ENCODE assay signal across 23 cellular contexts in genomic region chr2:41972179-41972578, GRCh38.
"Had no signal": no experiment of that assay in that cellular context is flagged by ENCODE, and none has a peak within 500 bp of the region (broad histone marks: within the 10 kb centered on the region; RNA-seq: fewer than 3 reads in every experiment).

No MANE protein-coding gene starts in this region.

- DNase-seq: activated CD4-positive, alpha-beta T cell treated with anti-CD3 and anti-CD28 coated beads for 4 hours; activated CD8-positive, alpha-beta memory T cell treated with anti-CD3 and anti-CD28 coated beads, Interleukin-2, amount 50 U/mL, for 4 hours; activated CD8-positive, alpha-beta T cell treated with anti-CD3 and anti-CD28 coated beads for 36 hours; activated gamma-delta T cell treated with Interleukin-2 at 50 U/mL for 16 hours; activated naive CD4-positive, alpha-beta T cell treated with anti-CD3 and anti-CD28 coated beads, Interleukin-2, amount 50 U/mL, for 16 hours; activated T-cell treated with anti-CD3 and anti-CD28 coated beads, Interleukin-2, amount 50 U/mL, for 72 hours; amniotic stem cell; KG1; NCI-H1048; NCI-H1694 treated with DMSO at 0.1 percent for 48 hours; NCI-H2029 treated with DMSO at 0.1 percent for 48 hours; NCI-H345; NCI-H510A; NCI-H526 treated with DMSO at 0.1 percent for 48 hours; NCI-H82; PC-9; SHP77 treated with DMSO at 0.1 percent for 48 hours had no signal

- H3K36me3 Mint-ChIP-seq: brain had no signal

- H3K4me2 ChIP-seq: PC-9 had no signal

- H3K27me3 ChIP-seq: ascending aorta had no signal

- H3K4me3 Mint-ChIP-seq: activated CD8-positive, alpha-beta T cell treated with anti-CD3 and anti-CD28 coated beads for 36 hours; activated T-cell treated with anti-CD3 and anti-CD28 coated beads, Interleukin-2, amount 50 U/mL, for 72 hours; central memory CD8-positive, alpha-beta T cell; T-helper 1 cell treated with Interleukin-12 subunit alpha and Interleukin-12 subunit beta and Interleukin-4 antibody, amounts not matched to agents 30 μg/mL and 1 μg/mL, for 36 hours had no signal

- H3K36me3 ChIP-seq: ascending aorta had no signal

- H3K27ac Mint-ChIP-seq: activated CD8-positive, alpha-beta T cell treated with anti-CD3 and anti-CD28 coated beads for 36 hours; activated T-cell treated with anti-CD3 and anti-CD28 coated beads, Interleukin-2, amount 50 U/mL, for 72 hours; activated T-helper 2 cell treated with anti-CD3 and anti-CD28 coated beads, Interferon-gamma antibody, Interleukin-2, Interleukin-4, amounts not matched to agents 10 μg/mL and 5 μg/mL and 100 μg/mL, durations not matched to agents 14 hours and 24 hours and 36 hours; T-helper 1 cell treated with Interleukin-12 subunit alpha and Interleukin-12 subunit beta and Interleukin-4 antibody, amounts not matched to agents 30 μg/mL and 1 μg/mL, for 36 hours had no signal

- H3K27ac ChIP-seq: ascending aorta, PC-9 had no signal

- H2AFZ ChIP-seq: PC-9 had no signal

- H3K4me1 Mint-ChIP-seq: central memory CD8-positive, alpha-beta T cell had no signal

- H3K9me3 Mint-ChIP-seq: activated CD8-positive, alpha-beta T cell treated with anti-CD3 and anti-CD28 coated beads for 36 hours; activated T-cell treated with anti-CD3 and anti-CD28 coated beads, Interleukin-2, amount 50 U/mL, for 72 hours; activated T-helper 2 cell treated with anti-CD3 and anti-CD28 coated beads, Interferon-gamma antibody, Interleukin-2, Interleukin-4, amounts not matched to agents 10 μg/mL and 5 μg/mL and 100 μg/mL, durations not matched to agents 14 hours and 24 hours and 36 hours; central memory CD8-positive, alpha-beta T cell; T-helper 1 cell treated with Interleukin-12 subunit alpha and Interleukin-12 subunit beta and Interleukin-4 antibody, amounts not matched to agents 30 μg/mL and 1 μg/mL, for 36 hours had no signal

- H3K4me3 ChIP-seq: ascending aorta, PC-9 had no signal

- H3K9me3 ChIP-seq: ascending aorta had no signal

- ATAC-seq: activated CD4-positive, CD25-positive, alpha-beta regulatory T cell treated with anti-CD3 and anti-CD28 coated beads, Interleukin-2, amount 50 U/mL, for 24 hours; activated CD8-positive, alpha-beta T cell treated with anti-CD3 and anti-CD28 coated beads for 36 hours; activated T-cell treated with anti-CD3 and anti-CD28 coated beads, Interleukin-2, amount 50 U/mL, for 72 hours had no signal

- H3K27me3 Mint-ChIP-seq: brain had no signal
